ENCODE assay signal across 1 cellular context in genomic region chr9:123268240-123268949, GRCh38.
TF ChIP-seq lines count a peak whose summit lies in the region.

Gene STRBP (minus strand): TSS chr9:123268586. CDS start chr9:123184134, 84,452 bp downstream.

TF ChIP-seq in GM12878, 131 proteins besides CTCF, POLR2A, EP300 and RAD21 (continued from another document and continues in another):
- no peak for TF ChIP-seq IRF5 (IDR thresholded peaks at IDR 0.05; ENCODE audit: borderline replicate concordance)
- no peak for TF ChIP-seq MYC (IDR thresholded peaks at IDR 0.05; ENCODE audit: insufficient read depth, insufficient read length, insufficient replicate concordance, low read length, severe bottlenecking)
- TF ChIP-seq GATAD2B (conservative IDR thresholded peaks at IDR 0.05; ENCODE audit: low read depth) = peak; percentile 71; the same call in 1 of the 2 replicates
- no peak for TF ChIP-seq FOXM1 (IDR thresholded peaks at IDR 0.05; ENCODE audit: low read depth, low read length)
- no peak for TF ChIP-seq NFIC (IDR thresholded peaks at IDR 0.05; ENCODE audit: low read depth, low read length)
- peak; percentile 69; the same call in 1 of the 2 replicates for TF ChIP-seq SMARCA5 (IDR thresholded peaks at IDR 0.05)
- TF ChIP-seq ZNF24 (IDR thresholded peaks at IDR 0.05) = peak; percentile 73
- TF ChIP-seq USF2 (IDR thresholded peaks at IDR 0.05; ENCODE audit: borderline replicate concordance, low read depth, low read length) = peak; percentile 66
- TF ChIP-seq ZNF622 (IDR thresholded peaks at IDR 0.05) = no peak
- TF ChIP-seq EGR1 (IDR thresholded peaks at IDR 0.05; ENCODE audit: borderline replicate concordance in 1 of 2, low read depth in 2 of 2, low read length in 2 of 2) = peak; percentile 18 to 94; a peak in 2 of 3 replicates
- peak; percentile 47; the same call in 1 of the 2 replicates for TF ChIP-seq TAF1 (IDR thresholded peaks at IDR 0.05; ENCODE audit: borderline replicate concordance, low read depth, low read length)
- peak; percentile 75 for TF ChIP-seq RELA (IDR thresholded peaks at IDR 0.05; ENCODE audit: borderline replicate concordance, partially characterized antibody)
- no peak for TF ChIP-seq MEF2B (IDR thresholded peaks at IDR 0.05; ENCODE audit: partially characterized antibody, poor library complexity, severe bottlenecking)
- no peak for TF ChIP-seq YY1 (IDR thresholded peaks at IDR 0.05; ENCODE audit: low read depth, low read length)
- TF ChIP-seq STAT1 (conservative IDR thresholded peaks at IDR 0.05) = peak; percentile 90; the same call in 1 of the 2 replicates
- TF ChIP-seq IKZF1 (conservative IDR thresholded peaks at IDR 0.05) = peak; percentile 62; the same call in 1 of the 2 replicates
- no peak; the same call in 1 of the 2 replicates for TF ChIP-seq POLR2AphosphoS5 (IDR thresholded peaks at IDR 0.05; ENCODE audit: low read length)
- TF ChIP-seq ESRRA (IDR thresholded peaks at IDR 0.05; ENCODE audit: low read length) = no peak
- no peak for TF ChIP-seq RFX5 (IDR thresholded peaks at IDR 0.05; ENCODE audit: low read depth, low read length)
- peak; percentile 47 to 93; a peak in 3 of 4 replicates for TF ChIP-seq BHLHE40 (IDR thresholded peaks at IDR 0.05; ENCODE audit: borderline replicate concordance in 1 of 2, low read depth in 2 of 2, low read length in 1 of 2)
- no peak for TF ChIP-seq IKZF2 (IDR thresholded peaks at IDR 0.05)
- no peak for TF ChIP-seq CBFB (IDR thresholded peaks at IDR 0.05; ENCODE audit: low read depth)
- no peak for TF ChIP-seq CHD2 (IDR thresholded peaks at IDR 0.05; ENCODE audit: borderline replicate concordance, low read depth, low read length)
- TF ChIP-seq HDGF (IDR thresholded peaks at IDR 0.05) = no peak
- TF ChIP-seq TCF12 (IDR thresholded peaks at IDR 0.05; ENCODE audit: low read depth, low read length) = peak; percentile 62; the same call in 1 of the 2 replicates
- no peak for TF ChIP-seq POLR2AphosphoS2 (IDR thresholded peaks at IDR 0.05; ENCODE audit: low read depth, low read length)
- TF ChIP-seq RBBP5 (conservative IDR thresholded peaks at IDR 0.05) = no peak
- no peak for TF ChIP-seq ETV6 (conservative IDR thresholded peaks at IDR 0.05 in 1 of 2, IDR thresholded peaks at IDR 0.05 in 1 of 2; ENCODE audit: borderline replicate concordance in 1 of 2, low read depth in 1 of 2)
- TF ChIP-seq RB1 (IDR thresholded peaks at IDR 0.05; ENCODE audit: borderline replicate concordance) = no peak
- no peak for TF ChIP-seq CREB1 (IDR thresholded peaks at IDR 0.05; ENCODE audit: low read depth)
- TF ChIP-seq USF1 (IDR thresholded peaks at IDR 0.05; ENCODE audit: borderline replicate concordance, extremely low read length, insufficient read depth, low read depth, low read length) = peak; percentile 95
- TF ChIP-seq WRNIP1 (IDR thresholded peaks at IDR 0.05; ENCODE audit: borderline replicate concordance, low read depth, low read length) = no peak
- no peak for TF ChIP-seq SRF (IDR thresholded peaks at IDR 0.05; ENCODE audit: low read depth in 2 of 2, low read length in 2 of 2)
- no peak for TF ChIP-seq NRF1 (conservative IDR thresholded peaks at IDR 0.05; ENCODE audit: low read depth, low read length)
- TF ChIP-seq E4F1 (IDR thresholded peaks at IDR 0.05; ENCODE audit: borderline replicate concordance, partially characterized antibody) = no peak
- TF ChIP-seq DPF2 (IDR thresholded peaks at IDR 0.05) = peak; percentile 98
- TF ChIP-seq NFYA (IDR thresholded peaks at IDR 0.05; ENCODE audit: borderline replicate concordance, low read depth, low read length) = no peak
- TF ChIP-seq PKNOX1 (IDR thresholded peaks at IDR 0.05) = peak; percentile 38; the same call in 1 of the 2 replicates
- no peak for TF ChIP-seq CUX1 (IDR thresholded peaks at IDR 0.05; ENCODE audit: insufficient replicate concordance, low read depth, low read length)
- no peak for TF ChIP-seq MTA3 (IDR thresholded peaks at IDR 0.05; ENCODE audit: borderline replicate concordance, low read length)
- TF ChIP-seq SREBF2 (IDR thresholded peaks at IDR 0.05; ENCODE audit: low read length) = no peak
- no peak for TF ChIP-seq GABPA (IDR thresholded peaks at IDR 0.05; ENCODE audit: low read depth)
- TF ChIP-seq IRF3 (IDR thresholded peaks at IDR 0.05) = peak; percentile 53
- TF ChIP-seq NKRF (conservative IDR thresholded peaks at IDR 0.05) = peak; percentile 39; the same call in 1 of the 2 replicates
- no peak for TF ChIP-seq EZH2 (IDR thresholded peaks at IDR 0.05; ENCODE audit: borderline replicate concordance, control insufficient read depth, low read depth, low read length)
- TF ChIP-seq KLF5 (IDR thresholded peaks at IDR 0.05; ENCODE audit: partially characterized antibody) = peak; percentile 42
- TF ChIP-seq BCL3 (IDR thresholded peaks at IDR 0.05; ENCODE audit: borderline replicate concordance, insufficient read depth, low read depth, low read length, poor library complexity, severe bottlenecking) = no peak
- no peak for TF ChIP-seq ZBED1 (IDR thresholded peaks at IDR 0.05; ENCODE audit: borderline replicate concordance)
- no peak for TF ChIP-seq MEF2A (IDR thresholded peaks at IDR 0.05; ENCODE audit: insufficient read depth, low read depth, low read length)
